In genomic region chr2:34372967-34373366, GRCh38 we compare ENCODE assay signal across 9 cellular contexts.
"Had no signal": no experiment of that assay in that cellular context is flagged by ENCODE, and none has a peak within 500 bp of the region (broad histone marks: within the 10 kb centered on the region; RNA-seq: fewer than 3 reads in every experiment).

No MANE protein-coding gene starts in this region.

- H3K4me3 Mint-ChIP-seq: GM23338, HFFc6 had no signal

- H3K9me3 Mint-ChIP-seq: GM23338 had no signal

- H3K36me3 ChIP-seq: HAP-1 had no signal

- H3K4me2 ChIP-seq: GM23338 had no signal

- ATAC-seq: GM23338, HCT116 had no signal

- H3K9ac ChIP-seq: GM23248 had no signal

- FAIRE-seq: H54 had no signal

- H3K27ac Mint-ChIP-seq: GM23338, HFFc6 had no signal

- H2AFZ ChIP-seq: GM23248, GM23338 had no signal

- H3K27ac ChIP-seq: GM23248 had no signal

- H3K4me3 ChIP-seq: GM23248, GM23338, HAP-1 had no signal

- H3K9me3 ChIP-seq: HAP-1 had no signal

- DNase-seq: GM23248, GOT3, H7, HCEC 1CT, HFFc6 had no signal

- H3K4me1 ChIP-seq: HAP-1 had no signal
